Comparison of ENCODE assay signal across 21 cellular contexts in the genomic region with DNA sequence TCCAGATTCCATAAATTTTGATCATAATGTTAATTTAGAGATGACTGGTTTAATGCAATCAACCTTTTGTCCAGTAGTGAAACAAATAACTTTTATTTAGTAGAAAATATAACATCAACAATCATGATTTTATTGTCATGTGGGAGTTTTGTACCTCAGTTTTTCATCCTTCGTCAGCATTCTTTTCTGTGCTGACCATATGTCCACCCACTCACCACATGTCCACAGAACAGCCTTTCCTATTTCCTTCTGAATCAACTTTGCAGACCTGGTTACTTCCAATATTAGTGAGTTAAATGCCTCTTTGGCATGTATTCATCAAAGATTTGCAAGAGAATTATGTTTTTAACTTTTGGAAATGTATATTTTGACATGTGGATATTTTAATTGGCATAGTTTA. TPM values are rescaled to one million over a fixed set of nuclear protein-coding genes. Genes with fewer than 3 reads are reported as not detected.
"Had no signal": no experiment of that assay in that cellular context is flagged by ENCODE, and none has a peak within 500 bp of the region (broad histone marks: within the 10 kb centered on the region; RNA-seq: fewer than 3 reads in every experiment).

No MANE protein-coding gene starts in this region.

- H3K4me3 ChIP-seq: SJSA1, SK-N-MC had no signal

- H3K9me3 ChIP-seq: SJSA1 had no signal

- H3K27ac ChIP-seq: SJSA1, SK-N-MC had no signal

- H3K36me3 ChIP-seq: SJSA1 had no signal

- H3K27me3 ChIP-seq: SJSA1 had no signal

- DNase-seq: KBM-7, MV-4-11, NCI-H1048, NCI-H1105, NCI-H1417, NCI-H1436 treated with DMSO at 0.1 percent for 48 hours, NCI-H1694, NCI-H187 treated with DMSO at 0.1 percent for 48 hours, NCI-H2029 treated with DMSO at 0.1 percent for 48 hours, NCI-H2227 treated with DMSO at 0.1 percent for 48 hours, NCI-H526 treated with DMSO at 0.1 percent for 48 hours, NCI-H748 treated with DMSO at 0.1 percent for 48 hours, Right ventricle myocardium superior, RPMI8226, SIG-M5 had no signal

- H3K4me1 ChIP-seq: SJSA1 had no signal

- FAIRE-seq: RCC 7860 had no signal

RNA-seq across cellular contexts. Expression of a gene that starts 36.8 kb away (rescaled TPM):
- total RNA-seq: HT-29, LHCN-M2, MCF 10A had no signal
